9 cellular contexts compared by ENCODE assay signal in genomic region chr9:120932086-120932818, GRCh38. TPM values are rescaled to one million over a fixed set of nuclear protein-coding genes. Genes with fewer than 3 reads are reported as not detected.
DNase-seq lines count a peak whose midpoint lies in the region; ATAC-seq and TF ChIP-seq lines count a peak whose summit lies in the region.
"Had no signal": no experiment of that assay in that cellular context is flagged by ENCODE, and none has a peak within 500 bp of the region (broad histone marks: within the 10 kb centered on the region; RNA-seq: fewer than 3 reads in every experiment).

No MANE protein-coding gene starts in this region.

- DNase-seq in heart right ventricle = no peak
- no peak for DNase-seq in Right ventricle myocardium superior
- peak; percentile 56 for DNase-seq in activated CD8-positive, alpha-beta memory T cell treated with anti-CD3 and anti-CD28 coated beads, Interleukin-2, amount 50 U/mL, for 48 hours
- DNase-seq in right lobe of liver = no peak
- no peak for DNase-seq in upper lobe of left lung
- no peak for DNase-seq in 8988T
- DNase-seq in Caco-2 = no peak
- DNase-seq: NCI-H510A had no signal

- H3K27ac Mint-ChIP-seq in Caco-2 (ENCODE audit: unreplicated experiment) = no peak overlapping the region

- peak overlapping the region; percentile 51 to 95 (median 81) for H3K27ac ChIP-seq in heart right ventricle
- H3K27ac ChIP-seq in right lobe of liver = peak overlapping the region; percentile 54 to 66 (median 61)
- peak overlapping the region; percentile 71 to 97 (median 90) for H3K27ac ChIP-seq in upper lobe of left lung

- 62 to 67% methylated on average over 6 of the region's 6 CpGs for WGBS in heart right ventricle, 2 donors
- 70% methylated on average over 5 of the region's 6 CpGs for WGBS in right lobe of liver (ENCODE audit: insufficient coverage, low coverage, low lambda C conversion rate, missing lambda C conversion rate)
- WGBS in upper lobe of left lung, 2 donors = 67 to 73% methylated on average over 4 to 6 of the region's 6 CpGs

- ATAC-seq in heart right ventricle (no peak), Right ventricle myocardium superior (ENCODE audit: poor library complexity) (no peak), right lobe of liver (no peak), upper lobe of left lung (ENCODE audit: low FRiP score in 2 of 2) (no peak), GM18511 (IDR thresholded peaks at IDR 0.05; ENCODE audit: unreplicated experiment) (no peak)

- no peak overlapping the region for H3K4me3 Mint-ChIP-seq in Caco-2 (ENCODE audit: unreplicated experiment)

- H3K36me3 Mint-ChIP-seq in Caco-2 (ENCODE audit: insufficient read depth, unreplicated experiment) = no peaks in the 10 kb centered on the region

- TF ChIP-seq POLR2A in right lobe of liver (IDR thresholded peaks at IDR 0.05) (no peak), upper lobe of left lung (IDR thresholded peaks at IDR 0.05) (no peak)

- H3K9me3 ChIP-seq in heart right ventricle (no peaks in the 10 kb centered on the region), right lobe of liver (no peaks in the 10 kb centered on the region), upper lobe of left lung (no peaks in the 10 kb centered on the region), Caco-2 (no peaks in the 10 kb centered on the region)

- no peak overlapping the region for H3K4me3 ChIP-seq in heart right ventricle
- H3K4me3 ChIP-seq in right lobe of liver = no peak overlapping the region
- no peak overlapping the region for H3K4me3 ChIP-seq in upper lobe of left lung
- no peak overlapping the region for H3K4me3 ChIP-seq in Caco-2 (ENCODE audit: low read depth, low read length)

- intact Hi-C loops in heart right ventricle (cut with DNase I) (loop anchor here in 2 of 10 donors (2.0 to 10.0 kb wide), 2 partner anchors 57 to 63 kb away; partner anchors contain the start of gene PHF19 (in 1 of the 2)), Right ventricle myocardium superior (cut with DNase I) (no loop called here), right lobe of liver (cut with DNase I) (loop anchor here (10.0 kb wide), 2 partner anchors 167 to 177 kb away; no protein-coding TSS in a partner anchor), Caco-2 (cut with micrococcal nuclease; ENCODE audit: unreplicated experiment) (no loop called here)

- no peaks in the 10 kb centered on the region for H3K36me3 ChIP-seq in heart right ventricle
- H3K36me3 ChIP-seq in right lobe of liver = no peaks in the 10 kb centered on the region
- H3K36me3 ChIP-seq in upper lobe of left lung = no peaks in the 10 kb centered on the region
- no peaks in the 10 kb centered on the region for H3K36me3 ChIP-seq in Caco-2 (ENCODE audit: control insufficient read depth, insufficient read depth, low read length)

- TF ChIP-seq EP300 in upper lobe of left lung (IDR thresholded peaks at IDR 0.05) = no peak

- no peaks in the 10 kb centered on the region for H3K27me3 ChIP-seq in heart right ventricle
- H3K27me3 ChIP-seq in right lobe of liver = no peaks in the 10 kb centered on the region
- no peaks in the 10 kb centered on the region for H3K27me3 ChIP-seq in upper lobe of left lung
- H3K27me3 ChIP-seq in Caco-2 (replicated peaks; ENCODE audit: control insufficient read depth, insufficient read depth, low read length) = peaks cover 2% of the 10 kb centered on the region; the same call in 1 of the 2 replicates

- H3K4me1 ChIP-seq in heart right ventricle (peaks cover 15 to 95% (median 68%) of the 10 kb centered on the region in 9 donors), right lobe of liver (peaks cover 2 to 33% (median 16%) of the 10 kb centered on the region in 4 donors), upper lobe of left lung (peaks cover 60 to 83% (median 77%) of the 10 kb centered on the region in 4 donors), Caco-2 (peaks cover 5% of the 10 kb centered on the region; the same call in 1 of the 2 replicates)

- no peaks in the 10 kb centered on the region for H3K9me3 Mint-ChIP-seq in Caco-2 (ENCODE audit: unreplicated experiment)

- POLR2A ChIA-PET in Caco-2 (lab: Charles Lee) = no interaction called here

- H3K27me3 Mint-ChIP-seq in Caco-2 (ENCODE audit: insufficient read depth, unreplicated experiment) = no peaks in the 10 kb centered on the region

- BruUV-seq in Caco-2 (replicated peaks; lab: Mats Ljungman, UMichigan) = no TSS peak

- TF ChIP-seq CTCF in heart right ventricle (IDR thresholded peaks at IDR 0.05) (no peak), right lobe of liver (IDR thresholded peaks at IDR 0.05) (no peak), upper lobe of left lung (IDR thresholded peaks at IDR 0.05) (no peak), Caco-2 (IDR thresholded peaks at IDR 0.05; ENCODE audit: insufficient read depth in 1 of 2, low read depth in 1 of 2, low read length in 1 of 2, severe bottlenecking in 1 of 2, unreplicated experiment in 1 of 2) (no peak)

- H3K4me1 Mint-ChIP-seq in Caco-2 (ENCODE audit: low read depth, unreplicated experiment) = peaks cover 7% of the 10 kb centered on the region

- CTCF ChIA-PET in Caco-2 (lab: Charles Lee) = no interaction called here

RNA-seq across cellular contexts. Expression of gene TRAF1, which starts 5.7 kb away (rescaled TPM):
- total RNA-seq in heart right ventricle (1 to 10 TPM; 1.1 to 6.7 (median 1.9) TPM), Right ventricle myocardium superior (2.2 TPM), right lobe of liver (1 to 10 TPM in 5 of 6 experiments, under 1 TPM in 1; 0.99 to 2.5 (median 2.1) TPM), upper lobe of left lung (10 to 100 TPM in 2 of 6 donors, 1 to 10 TPM in 4; 2.9 to 29.3 (median 6.6) TPM), Caco-2 (2022) (1.1 and 1.3 TPM in 2 replicates)
- polyA plus RNA-seq in heart right ventricle = 1 to 10 TPM; 2.2 to 5.7 TPM

RNA-seq across cellular contexts. Expression of gene PHF19, which starts 55.3 kb away (rescaled TPM):
- total RNA-seq in heart right ventricle (10 to 100 TPM in 8 of 10 donors, 1 to 10 TPM in 2; 9.2 to 24.0 (median 13.4) TPM), Right ventricle myocardium superior (11.9 TPM), right lobe of liver (1 to 10 TPM; 2.2 to 8.0 (median 5.2) TPM), upper lobe of left lung (10 to 100 TPM in 5 of 6 donors, 1 to 10 TPM in 1; 8.0 to 42.4 (median 19.2) TPM), Caco-2 (2022) (75.9 and 76.3 TPM in 2 replicates)
- polyA plus RNA-seq in heart right ventricle = 10 to 100 TPM; 10.2 to 12.5 TPM

Comparison
In these comparisons a context has a peak if more than half of its experiments do, and no peak if none do; other contexts are left out.
1. intact Hi-C loops: an anchor here in right lobe of liver (10.0 kb wide); none called in Right ventricle myocardium superior and Caco-2.